Comparison of ENCODE assay signal across 21 cellular contexts in the genomic region with DNA sequence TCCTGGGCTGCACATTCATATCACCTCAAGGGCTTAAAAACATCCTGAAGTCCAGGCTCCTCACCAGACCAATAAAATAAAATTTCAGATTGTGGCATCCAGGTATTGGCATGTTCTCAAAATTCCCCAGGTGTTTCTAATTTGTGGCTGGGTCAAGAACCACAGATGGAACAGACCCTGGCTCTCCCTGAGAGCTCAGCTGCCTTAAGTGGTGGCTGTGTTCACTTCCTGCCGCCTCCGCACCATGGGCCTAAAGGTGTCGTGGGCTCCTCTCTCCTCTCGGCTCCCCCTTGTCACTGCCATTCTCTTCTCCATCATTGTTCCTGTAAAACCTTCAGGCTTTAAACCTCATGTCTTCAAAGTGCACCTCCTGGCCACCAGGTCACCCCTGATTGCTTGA. TPM values are rescaled to one million over a fixed set of nuclear protein-coding genes. Genes with fewer than 3 reads are reported as not detected.
"Had no signal": no experiment of that assay in that cellular context is flagged by ENCODE, and none has a peak within 500 bp of the region (broad histone marks: within the 10 kb centered on the region; RNA-seq: fewer than 3 reads in every experiment).

No MANE protein-coding gene starts in this region.

- H3K4me1 ChIP-seq: body of pancreas, right lobe of liver, thyroid gland had no signal

- ATAC-seq: body of pancreas; left cardiac atrium; naive thymus-derived CD8-positive, alpha-beta T cell; right lobe of liver; stimulated activated memory B cell treated with anti-CD40 and anti-IgM and Interleukin-4, amounts not matched to agents 10 μg/mL and 1 μg/mL and 100 μg/mL, for 72 hours had no signal

- H3K9me3 ChIP-seq: body of pancreas, ovary, right lobe of liver, thyroid gland had no signal

- H3K27me3 ChIP-seq: body of pancreas, dorsolateral prefrontal cortex, hepatocyte, ovary, right lobe of liver, thyroid gland had no signal

- H3K9me3 Mint-ChIP-seq: naive thymus-derived CD8-positive, alpha-beta T cell; stimulated activated memory B cell treated with anti-CD40 and anti-IgM and Interleukin-4, amounts not matched to agents 10 μg/mL and 1 μg/mL and 100 μg/mL, for 72 hours had no signal

- H3K36me3 ChIP-seq: ovary, right lobe of liver, thyroid gland, WERI-Rb-1 had no signal

- DNase-seq: activated CD4-positive, alpha-beta T cell treated with anti-CD3 and anti-CD28 coated beads for 1 hour; activated CD8-positive, alpha-beta memory T cell treated with anti-CD3 and anti-CD28 coated beads for 24 hours; activated gamma-delta T cell; body of pancreas; caudate nucleus; dorsolateral prefrontal cortex; foreskin fibroblast; left cardiac atrium; mesendoderm; naive thymus-derived CD8-positive, alpha-beta T cell; ovary; right lobe of liver; stimulated activated CD4-positive, alpha-beta T cell treated with anti-CD3 and anti-CD28 coated beads, Interleukin-4, amount 100 ng/mL, for 24 hours; T-helper 2 cell; thyroid gland; WERI-Rb-1 had no signal

- H3K4me3 Mint-ChIP-seq: activated naive CD8-positive, alpha-beta T cell; activated T-cell treated with anti-CD3 and anti-CD28 coated beads, Interleukin-2, amount 50 U/mL, for 72 hours; stimulated activated memory B cell treated with anti-CD40 and anti-IgM and Interleukin-4, amounts not matched to agents 10 μg/mL and 1 μg/mL and 100 μg/mL, for 72 hours had no signal

- H3K4me3 ChIP-seq: body of pancreas, dorsolateral prefrontal cortex, hepatocyte, ovary, right lobe of liver, smooth muscle cell, thyroid gland had no signal

- H3K36me3 Mint-ChIP-seq: activated naive CD8-positive, alpha-beta T cell; naive thymus-derived CD8-positive, alpha-beta T cell; stimulated activated memory B cell treated with anti-CD40 and anti-IgM and Interleukin-4, amounts not matched to agents 10 μg/mL and 1 μg/mL and 100 μg/mL, for 72 hours had no signal

- H3K27ac ChIP-seq: body of pancreas, dorsolateral prefrontal cortex, hepatocyte, ovary, right lobe of liver, thyroid gland, WERI-Rb-1 had no signal

- H3K27me3 Mint-ChIP-seq: stimulated activated memory B cell treated with anti-CD40 and anti-IgM and Interleukin-4, amounts not matched to agents 10 μg/mL and 1 μg/mL and 100 μg/mL, for 72 hours had no signal

- H3K27ac Mint-ChIP-seq: activated naive CD8-positive, alpha-beta T cell; activated T-cell treated with anti-CD3 and anti-CD28 coated beads, Interleukin-2, amount 50 U/mL, for 72 hours; stimulated activated memory B cell treated with anti-CD40 and anti-IgM and Interleukin-4, amounts not matched to agents 10 μg/mL and 1 μg/mL and 100 μg/mL, for 72 hours had no signal

- H3K4me1 Mint-ChIP-seq: stimulated activated memory B cell treated with anti-CD40 and anti-IgM and Interleukin-4, amounts not matched to agents 10 μg/mL and 1 μg/mL and 100 μg/mL, for 72 hours had no signal

RNA-seq across cellular contexts. Expression of gene CCNJL, which starts 17.8 kb away (rescaled TPM):
- total RNA-seq: activated T-cell treated with anti-CD3 and anti-CD28 coated beads, Interleukin-2, amount 50 U/mL, for 72 hours; naive thymus-derived CD8-positive, alpha-beta T cell had no signal
- polyA plus RNA-seq: naive thymus-derived CD8-positive, alpha-beta T cell had no signal

RNA-seq across cellular contexts. Expression of gene C1QTNF2, which starts 40.2 kb away (rescaled TPM):
- total RNA-seq: activated T-cell treated with anti-CD3 and anti-CD28 coated beads, Interleukin-2, amount 50 U/mL, for 72 hours; naive thymus-derived CD8-positive, alpha-beta T cell had no signal
- polyA plus RNA-seq: naive thymus-derived CD8-positive, alpha-beta T cell had no signal
